ENCODE assay signal across 8 cellular contexts in the genomic region with DNA sequence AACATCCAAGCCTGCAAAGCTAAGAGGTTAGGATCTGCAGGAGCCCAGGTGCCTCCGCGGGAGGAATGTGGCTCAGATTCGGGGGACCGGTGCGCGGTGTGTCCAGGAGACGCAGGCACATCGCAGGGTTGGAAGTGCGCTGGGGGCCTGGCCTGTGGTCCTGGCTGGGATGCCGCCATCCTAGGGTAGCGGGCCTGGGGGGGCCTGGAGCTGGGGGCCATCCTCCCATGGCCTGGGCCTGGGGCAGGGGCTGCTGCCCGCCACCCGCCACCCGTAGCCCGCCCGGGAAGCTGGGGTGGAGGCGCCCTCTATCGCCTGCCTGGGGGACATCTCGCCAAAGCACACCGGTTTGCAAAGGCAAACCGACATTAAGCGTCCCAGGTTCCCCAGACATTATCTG.
DNase-seq lines count a peak whose midpoint lies in the region; ATAC-seq and TF ChIP-seq lines count a peak whose summit lies in the region.

No MANE protein-coding gene starts in this region.

- POLR2A ChIA-PET in PC-3 (lab: Charles Lee; ENCODE audit: unreplicated experiment): no interaction called here

- no peak for TF ChIP-seq POLR2A in gastroesophageal sphincter (IDR thresholded peaks at IDR 0.05)

- peak; percentile 13 for TF ChIP-seq CTCF in GM12865 (IDR thresholded peaks at IDR 0.05; ENCODE audit: insufficient read depth, low read depth, low read length, missing control alignments)
- TF ChIP-seq CTCF in PC-3 (conservative IDR thresholded peaks at IDR 0.05; ENCODE audit: low read depth, low read length): peak; percentile 75
- peak in 3 of 4 experiments; percentile 69 to 77 (median 75) for TF ChIP-seq CTCF in gastroesophageal sphincter (IDR thresholded peaks at IDR 0.05)
- peak; percentile 81 for TF ChIP-seq CTCF in retinal pigment epithelial cell (conservative IDR thresholded peaks at IDR 0.05; ENCODE audit: low read depth, low read length)

- H3K4me1 ChIP-seq in PC-3 (ENCODE audit: insufficient read depth, low read length) (no peaks in the 10 kb centered on the region), gastroesophageal sphincter (peaks cover 0 to 10% (median 0%) of the 10 kb centered on the region in 3 donors)

- ATAC-seq in PC-3 (0 out of 2 replicates have a peak, but pooled peaks have one; percentile 23), gastroesophageal sphincter (no peak), GM21367 (IDR thresholded peaks at IDR 0.05; ENCODE audit: unreplicated experiment) (no peak), HG03280 (IDR thresholded peaks at IDR 0.05; ENCODE audit: unreplicated experiment) (no peak), GM19328 (IDR thresholded peaks at IDR 0.05; ENCODE audit: unreplicated experiment) (no peak), T-helper 17 cell (no peak)

- H3K9me2 ChIP-seq in PC-3 (replicated peaks; ENCODE audit: low read length): no peaks in the 10 kb centered on the region

- H3K4me1 Mint-ChIP-seq in T-helper 17 cell: no peaks in the 10 kb centered on the region

- H3K36me3 ChIP-seq in PC-3 (ENCODE audit: low read depth, low read length) (no peaks in the 10 kb centered on the region), gastroesophageal sphincter (no peaks in the 10 kb centered on the region)

- BruUV-seq in PC-3 (replicated peaks; lab: Mats Ljungman, UMichigan): no TSS peak

- H3K27me3 Mint-ChIP-seq in T-helper 17 cell: peaks cover 20% of the 10 kb centered on the region

- no peak overlapping the region for H2AFZ ChIP-seq in PC-3 (ENCODE audit: low read length)

- no peak overlapping the region for H3K4me2 ChIP-seq in PC-3 (ENCODE audit: low read length)

- no peaks in the 10 kb centered on the region for H3K79me2 ChIP-seq in PC-3 (ENCODE audit: low read length)

- H3K27ac ChIP-seq in PC-3 (ENCODE audit: low read length) (no peak overlapping the region), gastroesophageal sphincter (no peak overlapping the region)

- no peaks in the 10 kb centered on the region for H3F3A ChIP-seq in PC-3 (ENCODE audit: low read length, unreplicated experiment)

- H3K9ac ChIP-seq in PC-3 (ENCODE audit: low read length): no peak overlapping the region

- DNase-seq in GM12865 (ENCODE audit: low read depth) (no peak), PC-3 (peak; percentile 20), retinal pigment epithelial cell (ENCODE audit: low read depth) (no peak), T-helper 17 cell (no peak)

- H3K36me3 Mint-ChIP-seq in T-helper 17 cell (ENCODE audit: low read depth): no peaks in the 10 kb centered on the region

- H3K9me3 ChIP-seq in PC-3 (ENCODE audit: low read length) (no peaks in the 10 kb centered on the region), gastroesophageal sphincter (no peaks in the 10 kb centered on the region), T-helper 17 cell (ENCODE audit: control insufficient read depth, low read length, poor library complexity, severe bottlenecking) (no peaks in the 10 kb centered on the region)

- no peak for TF ChIP-seq EP300 in gastroesophageal sphincter (IDR thresholded peaks at IDR 0.05)

- H4K20me1 ChIP-seq in PC-3 (ENCODE audit: low read length): no peaks in the 10 kb centered on the region

- H3K27me3 ChIP-seq in PC-3 (ENCODE audit: low read length) (peaks cover 97% of the 10 kb centered on the region), gastroesophageal sphincter (peaks cover 77% of the 10 kb centered on the region)

- CTCF ChIA-PET in PC-3 (lab: Charles Lee): interaction anchor here (0.5 kb wide), 1 partner anchor 448 kb away, joined by 8 read pairs; no protein-coding TSS in a partner anchor

- intact Hi-C loops in PC-3 (cut with micrococcal nuclease): no loop called here

- no peak overlapping the region for H3K4me3 Mint-ChIP-seq in T-helper 17 cell

- H3K27ac Mint-ChIP-seq in T-helper 17 cell: no peak overlapping the region

- H3K4me3 ChIP-seq in GM12865 (ENCODE audit: low read depth, low read length): no peak overlapping the region
- H3K4me3 ChIP-seq in PC-3 (ENCODE audit: low read length): no peak overlapping the region
- H3K4me3 ChIP-seq in gastroesophageal sphincter: no peak overlapping the region
- no peak overlapping the region for H3K4me3 ChIP-seq in retinal pigment epithelial cell (ENCODE audit: low read length)

- 0% methylated on average over 1 of the region's 22 CpGs for WGBS in gastroesophageal sphincter (ENCODE audit: low coverage in 1 of 2), 2 donors

Comparison
In these comparisons a context has a peak if more than half of its experiments do, and no peak if none do; other contexts are left out.
1. CTCF ChIP-seq: peak in every context shown above with its lines; median percentile 81 in retinal pigment epithelial cell; 75 in PC-3; 75 in gastroesophageal sphincter; 13 in GM12865.